10 cellular contexts compared by ENCODE assay signal in genomic region chr2:953975-954686, GRCh38. TPM values are rescaled to one million over a fixed set of nuclear protein-coding genes. Genes with fewer than 3 reads are reported as not detected.
DNase-seq lines count a peak whose midpoint lies in the region; ATAC-seq and TF ChIP-seq lines count a peak whose summit lies in the region.
"Had no signal": no experiment of that assay in that cellular context is flagged by ENCODE, and none has a peak within 500 bp of the region (broad histone marks: within the 10 kb centered on the region; RNA-seq: fewer than 3 reads in every experiment).

No MANE protein-coding gene starts in this region.

- H3K4me1 ChIP-seq in CD8-positive, alpha-beta T cell (ENCODE audit: insufficient read depth, low read length): peaks cover 14% of the 10 kb centered on the region
- H3K4me1 ChIP-seq in mucosa of descending colon (ENCODE audit: low read depth): peaks cover 8% of the 10 kb centered on the region

- POLR2A ChIA-PET in CD8-positive, alpha-beta T cell (lab: Charles Lee): interaction anchor here (1.0 kb wide), 2 partner anchors 20 to 31 kb away, joined by 3 to 5 read pairs; no protein-coding TSS in a partner anchor

- peaks cover 22% of the 10 kb centered on the region for H3K27me3 Mint-ChIP-seq in CD8-positive, alpha-beta T cell (ENCODE audit: low read depth)
- H3K27me3 Mint-ChIP-seq in HFFc6 (ENCODE audit: insufficient read depth): peaks cover 10% of the 10 kb centered on the region
- H3K27me3 Mint-ChIP-seq in nephron progenitor cell (ENCODE audit: low read depth, poor library complexity): peaks cover 52% of the 10 kb centered on the region

- no peaks in the 10 kb centered on the region for H3K27me3 ChIP-seq in CD8-positive, alpha-beta T cell (ENCODE audit: insufficient read depth, low read length)

- H3K4me3 ChIP-seq in CD8-positive, alpha-beta T cell (ENCODE audit: low read depth, low read length): no peak overlapping the region
- H3K4me3 ChIP-seq in mucosa of descending colon: no peak overlapping the region

- H3K9me3 Mint-ChIP-seq in CD8-positive, alpha-beta T cell: no peaks in the 10 kb centered on the region
- H3K9me3 Mint-ChIP-seq in HFFc6 (no peaks in the 10 kb centered on the region), nephron progenitor cell (peaks cover 4% of the 10 kb centered on the region)

- H3K27ac Mint-ChIP-seq in CD8-positive, alpha-beta T cell: no peak overlapping the region
- H3K27ac Mint-ChIP-seq in HFFc6 (no peak overlapping the region), nephron progenitor cell (no peak overlapping the region)

- intact Hi-C loops in CD8-positive, alpha-beta T cell (cut with DNase I, micrococcal nuclease): loop anchor here (2.0 to 5.0 kb wide), 4 partner anchors 33 to 598 kb away; no protein-coding TSS in a partner anchor
- intact Hi-C loops in mucosa of descending colon (cut with DNase I, micrococcal nuclease): no loop called here

- H3K9me3 ChIP-seq in CD8-positive, alpha-beta T cell (ENCODE audit: low read length): no peaks in the 10 kb centered on the region
- H3K9me3 ChIP-seq in mucosa of descending colon: no peaks in the 10 kb centered on the region

- H3K36me3 Mint-ChIP-seq in CD8-positive, alpha-beta T cell: no peaks in the 10 kb centered on the region
- H3K36me3 Mint-ChIP-seq in HFFc6 (ENCODE audit: low read depth): no peaks in the 10 kb centered on the region
- H3K36me3 Mint-ChIP-seq in nephron progenitor cell (ENCODE audit: low read depth): no peaks in the 10 kb centered on the region

- no peak overlapping the region for H3K27ac ChIP-seq in CD8-positive, alpha-beta T cell (ENCODE audit: low read depth, low read length)

- ATAC-seq in CD8-positive, alpha-beta T cell: no peak
- peak; percentile 47 for ATAC-seq in mucosa of descending colon

- H3K36me3 ChIP-seq in CD8-positive, alpha-beta T cell (ENCODE audit: insufficient read depth, low read length): no peaks in the 10 kb centered on the region
- no peaks in the 10 kb centered on the region for H3K36me3 ChIP-seq in mucosa of descending colon (ENCODE audit: low read depth)

- H3K4me1 Mint-ChIP-seq in CD8-positive, alpha-beta T cell (ENCODE audit: low read depth): peaks cover 34% of the 10 kb centered on the region
- peaks cover 7% of the 10 kb centered on the region for H3K4me1 Mint-ChIP-seq in HFFc6 (ENCODE audit: low read depth)
- peaks cover 15% of the 10 kb centered on the region for H3K4me1 Mint-ChIP-seq in nephron progenitor cell

- TF ChIP-seq CTCF in CD8-positive, alpha-beta T cell (IDR thresholded peaks at IDR 0.05): no peak
- TF ChIP-seq CTCF in HFFc6 (IDR thresholded peaks at IDR 0.05) (peak; percentile 60; the same call in 1 of the 2 replicates), mucosa of descending colon (IDR thresholded peaks at IDR 0.05) (no peak), nephron progenitor cell (IDR thresholded peaks at IDR 0.05) (no peak)

- CTCF ChIA-PET in CD8-positive, alpha-beta T cell (lab: Charles Lee): interaction anchor here (0.7 to 2.7 kb wide), 6 partner anchors 20 to 599 kb away, joined by 3 to 9 read pairs (median 4); no protein-coding TSS in a partner anchor

- peak overlapping the region; percentile 42 for H3K4me3 Mint-ChIP-seq in CD8-positive, alpha-beta T cell
- no peak overlapping the region for H3K4me3 Mint-ChIP-seq in HFFc6
- no peak overlapping the region for H3K4me3 Mint-ChIP-seq in nephron progenitor cell

- DNase-seq in CD8-positive, alpha-beta T cell: no peak
- DNase-seq in HFFc6 (peak; percentile 48), astrocyte of the hippocampus (ENCODE audit: low read depth, low spot score) (peak; percentile 31), mucosa of descending colon (no peak), nephron progenitor cell (no peak), T-helper 2 cell (no peak), HPDE6-E6E7 (ENCODE audit: extremely low spot score) (no peak)
- no peak for DNase-seq in activated CD4-positive, alpha-beta T cell treated with anti-CD3 and anti-CD28 coated beads, Interleukin-2, amount 50 U/mL, for 4 hours
- DNase-seq: activated naive CD4-positive, alpha-beta T cell treated with Interleukin-2 at 50 U/mL for 16 hours; T-helper 1 cell had no signal

RNA-seq across cellular contexts. Expression of gene SNTG2, which starts 3.5 kb away (rescaled TPM):
- total RNA-seq in CD8-positive, alpha-beta T cell: 1 to 10 TPM; 5.1 to 5.3 TPM
- total RNA-seq in HFFc6 (2021; fragmentation: NEBNext Ultra II Directional; extraction: Animal tissue kit (Norgen Biotek cat#: 25700)): not detected
- 1 to 10 TPM in 2 of 3 donors, under 1 TPM in 1; 0.38 to 3.0 (median 2.8) TPM for total RNA-seq in mucosa of descending colon

Comparison
In these comparisons a context has a peak if more than half of its experiments do, and no peak if none do; other contexts are left out.
1. DNase-seq: peak in HFFc6 (single experiment) and astrocyte of the hippocampus (single experiment); none in CD8-positive, alpha-beta T cell (0 of 7), mucosa of descending colon (0 of 3), nephron progenitor cell (single experiment), T-helper 2 cell (0 of 5), activated CD4-positive, alpha-beta T cell treated with anti-CD3 and anti-CD28 coated beads, Interleukin-2, amount 50 U/mL, for 4 hours (0 of 2) and HPDE6-E6E7 (single experiment).
2. intact Hi-C loops: an anchor here in CD8-positive, alpha-beta T cell (2.0 to 5.0 kb wide); none called in mucosa of descending colon.